In the genomic region with DNA sequence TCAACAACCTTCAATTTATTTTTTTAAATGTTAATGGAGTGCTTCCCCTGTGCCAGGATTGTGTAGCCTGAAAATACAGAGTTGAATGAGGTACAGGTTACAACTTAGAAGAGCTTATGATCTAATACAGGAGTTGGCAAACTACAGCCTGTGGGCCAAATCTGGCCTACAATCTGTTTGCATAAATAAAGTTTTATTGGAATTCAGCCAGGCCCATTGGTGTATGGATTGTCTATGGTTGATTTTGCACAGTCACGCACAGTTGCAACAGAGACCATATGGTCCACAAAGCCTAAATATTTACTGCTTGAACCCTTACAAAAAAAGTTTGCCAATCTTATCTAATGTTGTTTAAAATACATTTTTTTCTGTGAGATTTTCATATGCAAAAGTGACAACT, we compare ENCODE assay signal across 28 cellular contexts.
"Had no signal": no experiment of that assay in that cellular context is flagged by ENCODE, and none has a peak within 500 bp of the region (broad histone marks: within the 10 kb centered on the region; RNA-seq: fewer than 3 reads in every experiment).

No MANE protein-coding gene starts in this region.

- H3K9me3 ChIP-seq: colonic mucosa had no signal

- ATAC-seq: activated naive CD4-positive, alpha-beta T cell treated with anti-CD3 and anti-CD28 coated beads, Interleukin-2, amount 50 U/mL, for 72 hours; activated naive CD8-positive, alpha-beta T cell treated with anti-CD3 and anti-CD28 coated beads, Interleukin-2, amount 50 U/mL, for 24 hours; activated T-cell treated with anti-CD3 and anti-CD28 coated beads, Interleukin-2, amount 50 U/mL, for 4 hours; Panc1; Right ventricle myocardium inferior; T-cell had no signal

- H3K27ac ChIP-seq: brain microvascular endothelial cell, cardiac muscle cell, colonic mucosa, KMS-11, SK-N-MC, VCaP had no signal

- H3K27me3 ChIP-seq: brain microvascular endothelial cell, cardiac muscle cell, colonic mucosa had no signal

- DNase-seq: activated CD4-positive, alpha-beta memory T cell treated with anti-CD3 and anti-CD28 coated beads for 36 hours; activated CD4-positive, alpha-beta T cell treated with anti-CD3 and anti-CD28 coated beads, Interleukin-2, amount 10 ng/mL, durations not matched to agents 7 days and 5 days; activated CD4-positive, CD25-positive, alpha-beta regulatory T cell; activated CD8-positive, alpha-beta memory T cell treated with anti-CD3 and anti-CD28 coated beads for 24 hours; activated effector memory CD4-positive, alpha-beta T cell treated with anti-CD3 and anti-CD28 coated beads, Interleukin-2, amount 50 U/mL, for 16 hours; activated naive CD4-positive, alpha-beta T cell treated with Interleukin-2 at 50 U/mL for 16 hours; activated naive CD8-positive, alpha-beta T cell treated with anti-CD3 and anti-CD28 coated beads, Interleukin-2, amount 50 U/mL, for 24 hours; activated T-cell treated with anti-CD3 and anti-CD28 coated beads, Interleukin-2, amount 50 U/mL, for 4 hours; amygdala; brain microvascular endothelial cell; colonic mucosa; NCI-H1048; NCI-H146; NCI-H187 treated with DMSO at 0.1 percent for 48 hours; NCI-H2081 treated with DMSO at 0.1 percent for 48 hours; NCI-H345; NCI-H748 treated with DMSO at 0.1 percent for 48 hours; RPMI8226; T-cell; T-helper 2 cell; T1000 had no signal

- H3K4me1 ChIP-seq: colonic mucosa had no signal

- H3K36me3 ChIP-seq: brain microvascular endothelial cell, cardiac muscle cell, colonic mucosa had no signal

- H3K4me3 ChIP-seq: cardiac muscle cell, colonic mucosa, SK-N-MC had no signal
